9 cellular contexts compared by ENCODE assay signal in genomic region chr6:157841211-157841840, GRCh38. TPM values are rescaled to one million over a fixed set of nuclear protein-coding genes. Genes with fewer than 3 reads are reported as not detected.
A peak's percentile ranks its signal among the peaks of the same experiment; 100 is the strongest.
DNase-seq lines count a peak whose midpoint lies in the region; ATAC-seq and TF ChIP-seq lines count a peak whose summit lies in the region.
"Had no signal": no experiment of that assay in that cellular context is flagged by ENCODE, and none has a peak within 500 bp of the region (broad histone marks: within the 10 kb centered on the region; RNA-seq: fewer than 3 reads in every experiment).

No MANE protein-coding gene starts in this region.

- ATAC-seq in GM18858 (IDR thresholded peaks at IDR 0.05; ENCODE audit: unreplicated experiment) (peak; percentile 87), HCT116 (peak; percentile 96)

- no peaks in the 10 kb centered on the region for H3K9me2 ChIP-seq in HCT116 (ENCODE audit: insufficient read depth)

- RAD21 ChIA-PET in HCT116 (lab: Charles Lee; ENCODE audit: low non-redundant PET in 1 of 2, low total read pairs in 2 of 2, uncharacterized antibody in 2 of 2, unreplicated experiment in 2 of 2) = no interaction called here

- H3K9me3 ChIP-seq in HCT116 (ENCODE audit: control insufficient read depth in 1 of 2, insufficient read depth in 1 of 2, low read depth in 1 of 2, low read length in 2 of 2) = no peaks in the 10 kb centered on the region

- TF ChIP-seq RAD21 in HCT116 (IDR thresholded peaks at IDR 0.05; ENCODE audit: low read depth) = no peak

- no peaks in the 10 kb centered on the region for H4K20me1 ChIP-seq in HCT116 (ENCODE audit: insufficient read depth)

- no peaks in the 10 kb centered on the region for H3K27me3 ChIP-seq in HCT116 (ENCODE audit: insufficient read depth, low read length)

- DNase-seq in HCT116 (ENCODE audit: low read depth, low spot score) (peak; percentile 72), NCI-H226 (peak; percentile 58), kidney glomerular epithelial cell (lab: John Stamatoyannopoulos, UW) (peak; percentile 41), D341Med (ENCODE audit: low spot score) (no peak), T1000 (lab: John Stamatoyannopoulos, UW) (no peak), DMS 273 treated with DMSO at 0.1 percent for 48 hours (lab: John Stamatoyannopoulos, UW) (no peak), superior temporal gyrus (ENCODE audit: extremely low spot score) (no peak)

- no peak for TF ChIP-seq CTCF in HCT116 (IDR thresholded peaks at IDR 0.05 in 2 of 3, conservative IDR thresholded peaks at IDR 0.05 in 1 of 3; ENCODE audit: borderline replicate concordance in 1 of 3, insufficient read depth in 1 of 3, low read depth in 2 of 3, low read length in 2 of 3)

- peak overlapping the region; percentile 64 for H3K27ac ChIP-seq in HCT116 (ENCODE audit: low read depth, low read length)
- H3K27ac ChIP-seq: KMS-11 had no signal

- no peak overlapping the region for H2AFZ ChIP-seq in HCT116 (ENCODE audit: low read depth, low read length, poor library complexity, severe bottlenecking)

- H3K36me3 ChIP-seq in HCT116 (ENCODE audit: control insufficient read depth in 1 of 2, insufficient read depth in 2 of 2, low read length in 2 of 2) = no peaks in the 10 kb centered on the region

- H3K4me2 ChIP-seq in HCT116 (ENCODE audit: low read length) = peak overlapping the region; percentile 76
- H3K4me2 ChIP-seq: KMS-11 had no signal

- H3K4me1 ChIP-seq in HCT116 (ENCODE audit: control insufficient read depth in 1 of 2, insufficient read depth in 2 of 2, low read length in 2 of 2) = peaks cover 45 to 75% of the 10 kb centered on the region in 2 experiments

- CTCF ChIA-PET in HCT116 (lab: Charles Lee) = interaction anchor here (1.0 to 1.2 kb wide), 2 partner anchors 9 to 85 kb away, joined by 3 to 4 read pairs; no protein-coding TSS in a partner anchor

- peak overlapping the region; percentile 54 for H3K9ac ChIP-seq in HCT116 (ENCODE audit: low read length)
- H3K9ac ChIP-seq: KMS-11 had no signal

- peaks cover 94% of the 10 kb centered on the region for H3K79me2 ChIP-seq in HCT116 (ENCODE audit: insufficient read depth, low read length)

- intact Hi-C loops in HCT116 (cut with micrococcal nuclease) = no loop called here

- POLR2A ChIA-PET in HCT116 (lab: Charles Lee) = no interaction called here

- no TSS peak for BruUV-seq in HCT116 (replicated peaks; lab: Mats Ljungman, UMichigan)

- no peak for TF ChIP-seq POLR2A in HCT116 (IDR thresholded peaks at IDR 0.05; ENCODE audit: borderline replicate concordance, extremely low read depth, insufficient read depth, insufficient read length)

- peak overlapping the region in 1 of 2 experiments; percentile 30; a peak in 3 of 4 replicates for H3K4me3 ChIP-seq in HCT116 (replicated peaks in 1 of 2; ENCODE audit: low read depth in 1 of 2, low read length in 2 of 2)

TF ChIP-seq in HCT116, 20 proteins besides CTCF, POLR2A, EP300 and RAD21:
- TF ChIP-seq ATF3 (IDR thresholded peaks at IDR 0.05) (no peak), EZH2phosphoT487 (IDR thresholded peaks at IDR 0.05; ENCODE audit: borderline replicate concordance) (no peak), ZFX (IDR thresholded peaks at IDR 0.05) (no peak), MAX (IDR thresholded peaks at IDR 0.05) (peak; percentile 50), SP1 (IDR thresholded peaks at IDR 0.05; ENCODE audit: low read depth) (peak; percentile 50), ZBTB33 (IDR thresholded peaks at IDR 0.05; ENCODE audit: extremely low read depth, insufficient replicate concordance, low read length) (no peak), JUND (IDR thresholded peaks at IDR 0.05) (peak; percentile 62), EZH2 (IDR thresholded peaks at IDR 0.05) (no peak), FOSL1 (IDR thresholded peaks at IDR 0.05; ENCODE audit: low read depth) (peak; percentile 63), REST (IDR thresholded peaks at IDR 0.05; ENCODE audit: low read depth) (no peak), SIN3A (IDR thresholded peaks at IDR 0.05; ENCODE audit: low read depth) (no peak; the same call in 1 of the 2 replicates), CBX3 (IDR thresholded peaks at IDR 0.05; ENCODE audit: low read depth) (peak; percentile 74), POLR2AphosphoS5 (IDR thresholded peaks at IDR 0.05; ENCODE audit: low read depth, low read length) (no peak)

RNA-seq across cellular contexts. Expression of gene SNX9, which starts 18.3 kb away (rescaled TPM):
- total RNA-seq in HCT116 (2021; ENCODE audit: unreplicated experiment) = 42.5 TPM
- 27.3 and 33.3 TPM in 2 replicates for polyA plus RNA-seq in HCT116 (2012)

Comparison
In these comparisons a context has a peak if more than half of its experiments do, and no peak if none do; other contexts are left out.
1. DNase-seq: peak in HCT116 (single experiment), NCI-H226 (single experiment) and kidney glomerular epithelial cell (single experiment); none in D341Med (single experiment), T1000 (single experiment), DMS 273 treated with DMSO at 0.1 percent for 48 hours (single experiment) and superior temporal gyrus (single experiment).